ENCODE assay signal across 18 cellular contexts in genomic region chr7:12692479-12693259, GRCh38. TPM values are rescaled to one million over a fixed set of nuclear protein-coding genes. Genes with fewer than 3 reads are reported as not detected.
DNase-seq lines count a peak whose midpoint lies in the region; ATAC-seq, FAIRE-seq and TF ChIP-seq lines count a peak whose summit lies in the region.
"Had no signal": no experiment of that assay in that cellular context is flagged by ENCODE, and none has a peak within 500 bp of the region (broad histone marks: within the 10 kb centered on the region; RNA-seq: fewer than 3 reads in every experiment).

No MANE protein-coding gene starts in this region.

- ATAC-seq in A549 (no peak), naive B cell (ENCODE audit: low read depth in 2 of 2) (no peak), HG02870 (IDR thresholded peaks at IDR 0.05; ENCODE audit: unreplicated experiment) (no peak)
- ATAC-seq: CD8-positive, alpha-beta T cell had no signal

- no peak overlapping the region for H3K27ac ChIP-seq in A549
- H3K27ac ChIP-seq in breast epithelium: peak overlapping the region in 1 of 2 donors; percentile 41
- H3K27ac ChIP-seq: GM23248, KMS-11 had no signal

- no peaks in the 10 kb centered on the region for H3K36me3 ChIP-seq in breast epithelium
- H3K36me3 ChIP-seq: Peyer's patch had no signal

- no peak for TF ChIP-seq RAD21 in A549 (conservative IDR thresholded peaks at IDR 0.05 in 1 of 2, IDR thresholded peaks at IDR 0.05 in 1 of 2)

- CTCF ChIA-PET in A549 (lab: Yijun Ruan, JAX): interaction anchor here (1.1 to 1.5 kb wide), 2 partner anchors 9 to 571 kb away, joined by 3 to 4 read pairs; no protein-coding TSS in a partner anchor

- FAIRE-seq in A549 (lab: Jason Lieb, UNC) (no peak), H54 (lab: Jason Lieb, UNC) (peak; percentile 90)

- intact Hi-C loops in breast epithelium (cut with DNase I; ENCODE audit: low total_unique reads): no loop called here

- H3K4me3 ChIP-seq in A549 (no peak overlapping the region), breast epithelium (peak overlapping the region in 2 of 3 donors; percentile 48 to 65)
- H3K4me3 ChIP-seq: GM23248, MG63 had no signal

- DNase-seq in A549 (ENCODE audit: low read depth in 1 of 2, low spot score in 1 of 2) (no peak), H54 (ENCODE audit: insufficient read length, low spot score) (no peak), breast epithelium (ENCODE audit: low spot score in 2 of 2) (no peak), naive B cell (no peak), NCI-H2227 (lab: John Stamatoyannopoulos, UW; ENCODE audit: unreplicated experiment) (no peak), NK-92 (lab: John Stamatoyannopoulos, UW; ENCODE audit: unreplicated experiment) (no peak), midbrain (lab: John Stamatoyannopoulos, UW) (no peak)
- DNase-seq: CD8-positive, alpha-beta T cell; GM23248; MG63; NCI-H1105 treated with DMSO at 0.1 percent for 48 hours; NCI-H187 treated with DMSO at 0.1 percent for 48 hours; NCI-H82; Peyer's patch; SHP77 had no signal

- no peak overlapping the region for H3K4me3 Mint-ChIP-seq in naive B cell
- H3K4me3 Mint-ChIP-seq: B cell; CD8-positive, alpha-beta T cell had no signal

- H3K4me1 ChIP-seq in A549 (peaks cover 63% of the 10 kb centered on the region), breast epithelium (no peaks in the 10 kb centered on the region)
- H3K4me1 ChIP-seq: Peyer's patch had no signal

- no peak for TF ChIP-seq POLR2A in A549 (IDR thresholded peaks at IDR 0.05; ENCODE audit: low read length)
- no peak for TF ChIP-seq POLR2A in H54 (IDR thresholded peaks at IDR 0.05; ENCODE audit: low read depth, low read length)
- TF ChIP-seq POLR2A in breast epithelium (IDR thresholded peaks at IDR 0.05): no peak

- no peak for TF ChIP-seq CTCF in A549 (IDR thresholded peaks at IDR 0.05)
- TF ChIP-seq CTCF in breast epithelium (IDR thresholded peaks at IDR 0.05): no peak

- H3K27me3 Mint-ChIP-seq in naive B cell: no peaks in the 10 kb centered on the region
- H3K27me3 Mint-ChIP-seq: B cell had no signal

- H3K9me3 ChIP-seq in A549: no peaks in the 10 kb centered on the region
- H3K9me3 ChIP-seq in breast epithelium: no peaks in the 10 kb centered on the region
- H3K9me3 ChIP-seq: MG63, Peyer's patch had no signal

- TF ChIP-seq EP300 in A549 (IDR thresholded peaks at IDR 0.05): no peak

- H3K4me2 ChIP-seq in A549: no peak overlapping the region
- H3K4me2 ChIP-seq: KMS-11 had no signal

- H3K9me3 Mint-ChIP-seq in naive B cell: no peaks in the 10 kb centered on the region
- H3K9me3 Mint-ChIP-seq: CD8-positive, alpha-beta T cell had no signal

- peak overlapping the region in 5 of 6 donors; percentile 2 to 81 (median 10) for H3K27ac Mint-ChIP-seq in naive B cell
- H3K27ac Mint-ChIP-seq: B cell; CD8-positive, alpha-beta T cell had no signal

- H3K4me1 Mint-ChIP-seq in naive B cell: peaks cover 23 to 44% (median 43%) of the 10 kb centered on the region in 3 donors

- peaks cover 0 to 5% of the 10 kb centered on the region in 2 donors for H3K36me3 Mint-ChIP-seq in naive B cell
- H3K36me3 Mint-ChIP-seq: CD8-positive, alpha-beta T cell had no signal

- 34% methylated on average over 3 of the region's 3 CpGs for WGBS in A549 (ENCODE audit: missing lambda C conversion rate)

- no peaks in the 10 kb centered on the region for H3K27me3 ChIP-seq in breast epithelium
- H3K27me3 ChIP-seq: MG63, Peyer's patch had no signal

- POLR2A ChIA-PET in A549 (lab: Yijun Ruan, JAX): no interaction called here

TF ChIP-seq in A549, 52 proteins besides CTCF, POLR2A, EP300 and RAD21:
- no peak for TF ChIP-seq PBX3 (IDR thresholded peaks at IDR 0.05)
- TF ChIP-seq ZNF302 (CRISPR knock-in tag; IDR thresholded peaks at IDR 0.05): no peak
- 0 out of 2 replicates have a peak, but pooled peaks have one; percentile 8 for TF ChIP-seq FOSB (CRISPR knock-in tag; IDR thresholded peaks at IDR 0.05)
- peak; percentile 38; the same call in 1 of the 2 replicates for TF ChIP-seq HOXA7 (CRISPR knock-in tag; IDR thresholded peaks at IDR 0.05)

RNA-seq across cellular contexts. Expression of gene ARL4A, which starts 5.2 kb away (rescaled TPM):
- polyA plus RNA-seq in A549 (2011; rRNA removed): 58.9 and 76.1 TPM in 2 replicates
- 16.7 and 20.5 TPM in 2 replicates for polyA plus RNA-seq in A549 (2012; cell fraction: cytosol; rRNA removed)
- 7.5 and 11.4 TPM in 2 replicates for polyA plus RNA-seq in A549 (2012; cell fraction: nucleus; rRNA removed)
- polyA plus RNA-seq in A549 (2017; fragmentation: RNase III; extraction: RNeasy Plus Mini Kit Qiagen cat#74134 plus additional on column Dnase treatment): 51.9 to 59.4 TPM (median 53.6 TPM) in 3 replicates
- polyA minus RNA-seq in A549 (2011; rRNA and poly(A)+ RNA removed): 17.4 and 22.3 TPM in 2 replicates
- 100 to 1,000 TPM in 1 of 3 donors, 10 to 100 TPM in 2; 28.5 to 165 (median 51.1) TPM for total RNA-seq in breast epithelium
- polyA plus RNA-seq in naive B cell (ENCODE audit: low read depth in 6 of 6): 100 to 1,000 TPM; 132 to 231 (median 141) TPM
